ENCODE assay signal across 25 cellular contexts in genomic region chr11:32427616-32427934, GRCh38. TPM values are rescaled to one million over a fixed set of nuclear protein-coding genes. Genes with fewer than 3 reads are reported as not detected.
A peak's percentile ranks its signal among the peaks of the same experiment; 100 is the strongest.
DNase-seq lines count a peak whose midpoint lies in the region; ATAC-seq and TF ChIP-seq lines count a peak whose summit lies in the region.
"Had no signal": no experiment of that assay in that cellular context is flagged by ENCODE, and none has a peak within 500 bp of the region (broad histone marks: within the 10 kb centered on the region; RNA-seq: fewer than 3 reads in every experiment).

No MANE protein-coding gene starts in this region.

- peaks cover 13% of the 10 kb centered on the region for H3K4me1 ChIP-seq in CD4-positive, alpha-beta memory T cell (ENCODE audit: insufficient read depth, low read length)
- peaks cover 21% of the 10 kb centered on the region for H3K4me1 ChIP-seq in HUES6 (ENCODE audit: control insufficient read depth, insufficient read depth, low read length)
- H3K4me1 ChIP-seq in right atrium auricular region: peaks cover 0 to 17% of the 10 kb centered on the region in 2 donors
- H3K4me1 ChIP-seq in neuronal stem cell (ENCODE audit: control insufficient read depth in 2 of 2, insufficient read depth in 1 of 2, low read depth in 1 of 2, low read length in 2 of 2): peaks cover 0 to 8% of the 10 kb centered on the region in 2 donors
- H3K4me1 ChIP-seq: right lobe of liver had no signal

- H4K8ac ChIP-seq in neuronal stem cell (ENCODE audit: low read depth, low read length): no peak overlapping the region

- no peak overlapping the region for H2BK12ac ChIP-seq in neuronal stem cell (ENCODE audit: low read length)

- H3K4me3 ChIP-seq in CD4-positive, alpha-beta memory T cell (ENCODE audit: low read length in 2 of 2): no peak overlapping the region
- H3K4me3 ChIP-seq in HUES6 (ENCODE audit: low read depth, low read length) (peak overlapping the region; percentile 53), right atrium auricular region (peak overlapping the region in 1 of 2 donors; percentile 34), neuronal stem cell (ENCODE audit: low read length in 2 of 2) (no peak overlapping the region)
- H3K4me3 ChIP-seq: right lobe of liver had no signal

- H3K27ac Mint-ChIP-seq in CD4-positive, alpha-beta memory T cell: no peak overlapping the region
- H3K27ac Mint-ChIP-seq in activated naive CD4-positive, alpha-beta T cell treated with anti-CD3 and anti-CD28 coated beads, Interleukin-2, amount 50 U/mL, for 72 hours: no peak overlapping the region
- H3K27ac Mint-ChIP-seq: dendritic cell treated with granulocyte-macrophage colony-stimulating factor and Interleukin-4, amounts not matched to agents 40 ng/mL and 50 ng/mL, for 4 days; naive B cell had no signal

- H3K36me3 ChIP-seq in CD4-positive, alpha-beta memory T cell (ENCODE audit: insufficient read depth, low read length): no peaks in the 10 kb centered on the region
- H3K36me3 ChIP-seq in HUES6 (ENCODE audit: control insufficient read depth, insufficient read depth, low read length): no peaks in the 10 kb centered on the region
- no peaks in the 10 kb centered on the region for H3K36me3 ChIP-seq in right atrium auricular region
- no peaks in the 10 kb centered on the region for H3K36me3 ChIP-seq in neuronal stem cell (replicated peaks in 1 of 2; ENCODE audit: control insufficient read depth in 2 of 2, insufficient read depth in 2 of 2, low read length in 2 of 2)
- H3K36me3 ChIP-seq: cardiac muscle cell, right lobe of liver had no signal

- H3K18ac ChIP-seq in neuronal stem cell (ENCODE audit: low read length): peak overlapping the region; percentile 30

- intact Hi-C loops in CD4-positive, alpha-beta memory T cell (cut with micrococcal nuclease): no loop called here

- no peak for ATAC-seq in omental fat pad (ENCODE audit: low FRiP score)
- ATAC-seq in GM21825 (IDR thresholded peaks at IDR 0.05; ENCODE audit: unreplicated experiment): no peak
- no peak for ATAC-seq in activated naive CD4-positive, alpha-beta T cell treated with anti-CD3 and anti-CD28 coated beads, Interleukin-2, amount 50 U/mL, for 72 hours
- ATAC-seq: Panc1; stimulated activated naive CD8-positive, alpha-beta T cell treated with anti-CD3 and anti-CD28 coated beads, Interleukin-15, Interleukin-2, amounts not matched to agents 100 U/mL and 50 U/mL, for 24 hours had no signal

- CTCF ChIA-PET in CD4-positive, alpha-beta memory T cell (lab: Charles Lee; ENCODE audit: partially characterized antibody): no interaction called here

- H3K14ac ChIP-seq in neuronal stem cell (ENCODE audit: low read length): no peak overlapping the region

- H2BK120ac ChIP-seq in neuronal stem cell (ENCODE audit: low read depth, low read length): no peak overlapping the region

- H3K27me3 ChIP-seq in CD4-positive, alpha-beta memory T cell (ENCODE audit: insufficient read depth, low read length): peaks cover 25% of the 10 kb centered on the region
- peaks cover 99% of the 10 kb centered on the region for H3K27me3 ChIP-seq in HUES6 (ENCODE audit: control insufficient read depth, insufficient read depth, low read length)
- H3K27me3 ChIP-seq in right atrium auricular region: peaks cover 1 to 8% of the 10 kb centered on the region in 2 donors
- H3K27me3 ChIP-seq in neuronal stem cell (ENCODE audit: control insufficient read depth in 3 of 3, insufficient read depth in 3 of 3, low read depth in 1 of 3, low read length in 3 of 3): peaks cover 49 to 96% (median 87%) of the 10 kb centered on the region in 3 experiments

- H3K79me1 ChIP-seq in neuronal stem cell (ENCODE audit: low read depth, low read length): no peaks in the 10 kb centered on the region

- no peak overlapping the region for H2BK15ac ChIP-seq in neuronal stem cell (ENCODE audit: low read length)

- no peak overlapping the region for H2AFZ ChIP-seq in neuronal stem cell (ENCODE audit: low read length)

- peak overlapping the region; percentile 47 for H3K23ac ChIP-seq in neuronal stem cell (ENCODE audit: low read depth, low read length, poor library complexity)

- peaks cover 58 to 61% of the 10 kb centered on the region in 2 donors for H3K27me3 Mint-ChIP-seq in CD4-positive, alpha-beta memory T cell

- POLR2A ChIA-PET in CD4-positive, alpha-beta memory T cell (lab: Charles Lee; ENCODE audit: partially characterized antibody): interaction anchor here (1.3 kb wide), 1 partner anchor 12 kb away, joined by 3 read pairs; no protein-coding TSS in a partner anchor

- H3K9me3 Mint-ChIP-seq in CD4-positive, alpha-beta memory T cell: peaks cover 0 to 7% (median 0%) of the 10 kb centered on the region in 8 donors
- no peaks in the 10 kb centered on the region for H3K9me3 Mint-ChIP-seq in activated naive CD4-positive, alpha-beta T cell treated with anti-CD3 and anti-CD28 coated beads, Interleukin-2, amount 50 U/mL, for 72 hours
- H3K9me3 Mint-ChIP-seq: dendritic cell treated with granulocyte-macrophage colony-stimulating factor and Interleukin-4, amounts not matched to agents 40 ng/mL and 50 ng/mL, for 4 days had no signal

- no peak overlapping the region for H3K27ac ChIP-seq in CD4-positive, alpha-beta memory T cell (ENCODE audit: low read depth, low read length)
- H3K27ac ChIP-seq in HUES6 (ENCODE audit: low read depth, low read length) (no peak overlapping the region), right atrium auricular region (peak overlapping the region; percentile 40 to 43), neuronal stem cell (replicated peaks; ENCODE audit: low read length) (no peak overlapping the region)
- H3K27ac ChIP-seq: cardiac muscle cell, right lobe of liver had no signal

- no peak overlapping the region for H2AK5ac ChIP-seq in neuronal stem cell (ENCODE audit: low read depth, low read length)

- H4K91ac ChIP-seq in neuronal stem cell (ENCODE audit: low read depth, low read length, poor library complexity): no peak overlapping the region

- H3K4me3 Mint-ChIP-seq in CD4-positive, alpha-beta memory T cell: peak overlapping the region in 5 of 8 donors; percentile 0 to 65 (median 43)
- H3K4me3 Mint-ChIP-seq: dendritic cell treated with granulocyte-macrophage colony-stimulating factor and Interleukin-4, amounts not matched to agents 40 ng/mL and 50 ng/mL, for 4 days had no signal

- peaks cover 0 to 3% of the 10 kb centered on the region in 2 donors for H3K36me3 Mint-ChIP-seq in CD4-positive, alpha-beta memory T cell
- H3K36me3 Mint-ChIP-seq in activated naive CD4-positive, alpha-beta T cell treated with anti-CD3 and anti-CD28 coated beads, Interleukin-2, amount 50 U/mL, for 72 hours: peaks cover 0 to 10% of the 10 kb centered on the region in 2 donors

- no peak overlapping the region for H3K9ac ChIP-seq in HUES6 (ENCODE audit: low read length)
- peak overlapping the region; percentile 47 for H3K9ac ChIP-seq in neuronal stem cell (ENCODE audit: low read depth, low read length, poor library complexity)

- H2BK5ac ChIP-seq in neuronal stem cell (ENCODE audit: low read length): no peak overlapping the region

- TF ChIP-seq CTCF in right atrium auricular region (IDR thresholded peaks at IDR 0.05) (no peak), omental fat pad (IDR thresholded peaks at IDR 0.05) (no peak)

- no peaks in the 10 kb centered on the region for H3K9me3 ChIP-seq in CD4-positive, alpha-beta memory T cell (ENCODE audit: control insufficient read depth in 1 of 2, low read length in 2 of 2)
- H3K9me3 ChIP-seq in HUES6 (ENCODE audit: control insufficient read depth, insufficient read depth, low read depth, low read length): no peaks in the 10 kb centered on the region
- H3K9me3 ChIP-seq in right atrium auricular region: no peaks in the 10 kb centered on the region
- H3K9me3 ChIP-seq in neuronal stem cell (replicated peaks in 1 of 2; ENCODE audit: control insufficient read depth in 2 of 2, insufficient read depth in 1 of 2, low read depth in 1 of 2, low read length in 2 of 2): peaks cover 0 to 8% of the 10 kb centered on the region in 2 donors
- H3K9me3 ChIP-seq: right lobe of liver had no signal

- no peak overlapping the region for H3K4me2 ChIP-seq in neuronal stem cell (ENCODE audit: insufficient read depth, low read length, poor library complexity, severe bottlenecking)

- H3K4ac ChIP-seq in neuronal stem cell (ENCODE audit: low read length): no peak overlapping the region

- no CpG with 5 or more reads among the region's 18 CpGs for WGBS in neuronal stem cell (ENCODE audit: extremely low coverage in 2 of 2, insufficient read length in 2 of 2, insufficient replicate concordance in 1 of 2), 2 donors

- DNase-seq in CD4-positive, alpha-beta memory T cell: no peak
- DNase-seq in right atrium auricular region (ENCODE audit: low spot score) (no peak), neuronal stem cell (ENCODE audit: low spot score) (no peak), RPMI8226 (no peak), omental fat pad (ENCODE audit: low spot score) (no peak)
- no peak for DNase-seq in activated naive CD4-positive, alpha-beta T cell treated with anti-CD3 and anti-CD28 coated beads, Interleukin-2, amount 50 U/mL, for 72 hours (ENCODE audit: low spot score in 2 of 2)
- DNase-seq: activated CD8-positive, alpha-beta memory T cell treated with anti-CD3 and anti-CD28 coated beads for 24 hours; activated naive CD4-positive, alpha-beta T cell treated with Interleukin-2 at 50 U/mL for 16 hours; activated T-cell treated with anti-CD3 and anti-CD28 coated beads, Interleukin-2, amount 50 U/mL, for 1 hour; amygdala; C1 segment of cervical spinal cord; MM.1S; naive B cell; NCI-H1436 treated with DMSO at 0.1 percent for 48 hours; NCI-H510A; NK-92 treated with Interleukin-12 subunit alpha and Interleukin-12 subunit beta, amount 100 ng/mL, for 24 hours; right lobe of liver; stimulated activated naive CD8-positive, alpha-beta T cell treated with anti-CD3 and anti-CD28 coated beads, Interleukin-15, Interleukin-2, amounts not matched to agents 100 U/mL and 50 U/mL, for 24 hours; T-helper 1 cell had no signal

- peaks cover 2 to 36% (median 23%) of the 10 kb centered on the region in 4 donors for H3K4me1 Mint-ChIP-seq in CD4-positive, alpha-beta memory T cell

RNA-seq across cellular contexts. Expression of gene WT1, which starts 7.8 kb away (rescaled TPM):
- not detected for total RNA-seq in CD4-positive, alpha-beta memory T cell
- not detected for polyA plus RNA-seq in CD4-positive, alpha-beta memory T cell
- total RNA-seq in right atrium auricular region (10 to 100 TPM in 1 of 2 donors, 1 to 10 TPM in 1; 8.1 to 10.6 TPM), omental fat pad (10 to 100 TPM in 3 of 4 donors, 1 to 10 TPM in 1; 5.5 to 78.0 (median 44.1) TPM)
- polyA plus RNA-seq in neuronal stem cell (2013, experiment 1 of 2): not detected
- polyA plus RNA-seq in neuronal stem cell (2013, experiment 2 of 2): not detected
- not detected for total RNA-seq in activated naive CD4-positive, alpha-beta T cell treated with anti-CD3 and anti-CD28 coated beads, Interleukin-2, amount 50 U/mL, for 72 hours
- total RNA-seq: fibroblast of lung had no signal
- polyA plus RNA-seq: fibroblast of lung had no signal

Comparison
In these comparisons a context has a peak if more than half of its experiments do, and no peak if none do; other contexts are left out.
1. H3K27ac ChIP-seq: peak in right atrium auricular region (2 of 2); none in CD4-positive, alpha-beta memory T cell (single experiment), HUES6 (single experiment) and neuronal stem cell (single experiment).
2. RNA of gene WT1, which starts 7.8 kb away (total RNA-seq): 5.5 to 78.0 TPM in omental fat pad and 8.1 to 10.6 TPM in right atrium auricular region; not detected in CD4-positive, alpha-beta memory T cell and not detected in activated naive CD4-positive, alpha-beta T cell treated with anti-CD3 and anti-CD28 coated beads, Interleukin-2, amount 50 U/mL, for 72 hours; every median in the first group is over 4 times any median in the second.